ENCODE assay signal across 1 cellular context in genomic region chr1:159207774-159208459, GRCh38.
TF ChIP-seq lines count a peak whose summit lies in the region.

No MANE protein-coding gene starts in this region.

TF ChIP-seq in GM12878, 131 proteins besides CTCF, POLR2A, EP300 and RAD21:
- no peak for TF ChIP-seq USF1 (IDR thresholded peaks at IDR 0.05; ENCODE audit: borderline replicate concordance, extremely low read length, insufficient read depth, low read depth, low read length)
- TF ChIP-seq, protein P1, sequence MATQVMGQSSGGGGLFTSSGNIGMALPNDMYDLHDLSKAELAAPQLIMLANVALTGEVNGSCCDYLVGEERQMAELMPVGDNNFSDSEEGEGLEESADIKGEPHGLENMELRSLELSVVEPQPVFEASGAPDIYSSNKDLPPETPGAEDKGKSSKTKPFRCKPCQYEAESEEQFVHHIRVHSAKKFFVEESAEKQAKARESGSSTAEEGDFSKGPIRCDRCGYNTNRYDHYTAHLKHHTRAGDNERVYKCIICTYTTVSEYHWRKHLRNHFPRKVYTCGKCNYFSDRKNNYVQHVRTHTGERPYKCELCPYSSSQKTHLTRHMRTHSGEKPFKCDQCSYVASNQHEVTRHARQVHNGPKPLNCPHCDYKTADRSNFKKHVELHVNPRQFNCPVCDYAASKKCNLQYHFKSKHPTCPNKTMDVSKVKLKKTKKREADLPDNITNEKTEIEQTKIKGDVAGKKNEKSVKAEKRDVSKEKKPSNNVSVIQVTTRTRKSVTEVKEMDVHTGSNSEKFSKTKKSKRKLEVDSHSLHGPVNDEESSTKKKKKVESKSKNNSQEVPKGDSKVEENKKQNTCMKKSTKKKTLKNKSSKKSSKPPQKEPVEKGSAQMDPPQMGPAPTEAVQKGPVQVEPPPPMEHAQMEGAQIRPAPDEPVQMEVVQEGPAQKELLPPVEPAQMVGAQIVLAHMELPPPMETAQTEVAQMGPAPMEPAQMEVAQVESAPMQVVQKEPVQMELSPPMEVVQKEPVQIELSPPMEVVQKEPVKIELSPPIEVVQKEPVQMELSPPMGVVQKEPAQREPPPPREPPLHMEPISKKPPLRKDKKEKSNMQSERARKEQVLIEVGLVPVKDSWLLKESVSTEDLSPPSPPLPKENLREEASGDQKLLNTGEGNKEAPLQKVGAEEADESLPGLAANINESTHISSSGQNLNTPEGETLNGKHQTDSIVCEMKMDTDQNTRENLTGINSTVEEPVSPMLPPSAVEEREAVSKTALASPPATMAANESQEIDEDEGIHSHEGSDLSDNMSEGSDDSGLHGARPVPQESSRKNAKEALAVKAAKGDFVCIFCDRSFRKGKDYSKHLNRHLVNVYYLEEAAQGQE (IDR thresholded peaks at IDR 0.05; ENCODE audit: low read depth, low read length), result peak; percentile 76; the same call in 1 of the 2 replicates
TF ChIP-seq in GM12878: peak in this region for 1.
